ENCODE assay signal across 9 cellular contexts in genomic region chr11:45110562-45110961, GRCh38. TPM values are rescaled to one million over a fixed set of nuclear protein-coding genes. Genes with fewer than 3 reads are reported as not detected.
A peak's percentile ranks its signal among the peaks of the same experiment; 100 is the strongest.
DNase-seq lines count a peak whose midpoint lies in the region; ATAC-seq, FAIRE-seq and TF ChIP-seq lines count a peak whose summit lies in the region.
"Had no signal": no experiment of that assay in that cellular context is flagged by ENCODE, and none has a peak within 500 bp of the region (broad histone marks: within the 10 kb centered on the region; RNA-seq: fewer than 3 reads in every experiment).

No MANE protein-coding gene starts in this region.

- H3K79me2 ChIP-seq in KMS-11 (ENCODE audit: insufficient read depth, low read depth) (no peaks in the 10 kb centered on the region), HepG2 (ENCODE audit: insufficient read depth, low read length) (no peaks in the 10 kb centered on the region)

- H3K36me3 ChIP-seq in KMS-11 (ENCODE audit: insufficient read depth) (no peaks in the 10 kb centered on the region), colonic mucosa (no peaks in the 10 kb centered on the region), HepG2 (replicated peaks in 1 of 2; ENCODE audit: control insufficient read depth in 1 of 2, insufficient read depth in 2 of 2, low read length in 2 of 2) (no peaks in the 10 kb centered on the region), tibial nerve (no peaks in the 10 kb centered on the region)

- H2AFZ ChIP-seq in KMS-11 (ENCODE audit: low read depth) (no peak overlapping the region), HepG2 (ENCODE audit: low read length) (no peak overlapping the region)

- no peak for FAIRE-seq in RCC 7860 (lab: Jason Lieb, UNC)
- peak; percentile 63 for FAIRE-seq in HepG2 (lab: Jason Lieb, UNC)

- ATAC-seq in HepG2 (peak; percentile 77), GM21528 (IDR thresholded peaks at IDR 0.05; ENCODE audit: low FRiP score, unreplicated experiment) (no peak)

- peaks cover 4% of the 10 kb centered on the region for H3K4me1 ChIP-seq in KMS-11 (ENCODE audit: low read depth, poor library complexity, severe bottlenecking)
- H3K4me1 ChIP-seq in colonic mucosa = no peaks in the 10 kb centered on the region
- peaks cover 11% of the 10 kb centered on the region for H3K4me1 ChIP-seq in HepG2 (ENCODE audit: insufficient read depth, low read length)
- peaks cover 0 to 2% (median 0%) of the 10 kb centered on the region in 4 donors for H3K4me1 ChIP-seq in tibial nerve

- H3K27me3 Mint-ChIP-seq in activated naive CD4-positive, alpha-beta T cell treated with anti-CD3 and anti-CD28 coated beads for 36 hours (ENCODE audit: low read depth) = peaks cover 24% of the 10 kb centered on the region

- H3K4me1 Mint-ChIP-seq in activated naive CD4-positive, alpha-beta T cell treated with anti-CD3 and anti-CD28 coated beads for 36 hours (ENCODE audit: low read depth) = no peaks in the 10 kb centered on the region

- in situ Hi-C loops in HepG2 (cut with HindIII; ENCODE audit: extremely low pct_ligation_motif_present, low pct_unique_long_range_greater_than_20kb) = no loop called here

- 0% methylated on average over 2 of the region's 10 CpGs for WGBS in HepG2 (ENCODE audit: low lambda C conversion rate)
- 3 to 13% methylated on average over 7 to 10 of the region's 10 CpGs for WGBS in tibial nerve, 2 donors

- H3K9me3 ChIP-seq in colonic mucosa (no peaks in the 10 kb centered on the region), HepG2 (ENCODE audit: low read length) (no peaks in the 10 kb centered on the region), tibial nerve (peaks cover 0 to 4% (median 0%) of the 10 kb centered on the region in 4 donors)

- no peaks in the 10 kb centered on the region for H3K27me3 ChIP-seq in KMS-11 (ENCODE audit: insufficient read depth, low read depth)
- H3K27me3 ChIP-seq in colonic mucosa = no peaks in the 10 kb centered on the region
- H3K27me3 ChIP-seq in HepG2 (ENCODE audit: control insufficient read depth in 1 of 2, insufficient read depth in 2 of 2, low read length in 2 of 2) = peaks cover 0 to 4% of the 10 kb centered on the region in 2 experiments; a peak in 2 of 5 replicates
- peaks cover 0 to 14% of the 10 kb centered on the region in 2 donors for H3K27me3 ChIP-seq in tibial nerve

- TF ChIP-seq EP300 in HepG2 (IDR thresholded peaks at IDR 0.05; ENCODE audit: low read depth in 2 of 2, low read length in 2 of 2) (no peak), HepG2 (CRISPR knock-in tag; IDR thresholded peaks at IDR 0.05; ENCODE audit: borderline replicate concordance) (no peak), tibial nerve (IDR thresholded peaks at IDR 0.05) (no peak)

- H3K4me3 Mint-ChIP-seq in activated naive CD4-positive, alpha-beta T cell treated with anti-CD3 and anti-CD28 coated beads for 36 hours = no peak overlapping the region

- no peak overlapping the region for H3K9ac ChIP-seq in KMS-11
- H3K9ac ChIP-seq in colonic mucosa (ENCODE audit: low read depth in 2 of 2, low read length in 2 of 2) = no peak overlapping the region
- H3K9ac ChIP-seq in HepG2 (ENCODE audit: insufficient read depth, low read depth, low read length) = no peak overlapping the region

- H3K4me3 ChIP-seq in KMS-11 (IDR thresholded peaks at IDR 0.05; ENCODE audit: insufficient read depth, low read depth, low read length) = no peak overlapping the region
- no peak overlapping the region for H3K4me3 ChIP-seq in colonic mucosa
- H3K4me3 ChIP-seq in HepG2 (replicated peaks in 1 of 3; ENCODE audit: insufficient read depth in 1 of 3, low read depth in 2 of 3, low read length in 3 of 3) = no peak overlapping the region
- no peak overlapping the region for H3K4me3 ChIP-seq in tibial nerve

- TF ChIP-seq POLR2A in HepG2 (IDR thresholded peaks at IDR 0.05; ENCODE audit: insufficient read depth in 1 of 2, low read depth in 2 of 2, low read length in 2 of 2) (no peak), tibial nerve (IDR thresholded peaks at IDR 0.05) (no peak)

- no peaks in the 10 kb centered on the region for H3K9me3 Mint-ChIP-seq in activated naive CD4-positive, alpha-beta T cell treated with anti-CD3 and anti-CD28 coated beads for 36 hours

- TF ChIP-seq RAD21 in HepG2 (CRISPR knock-in tag; IDR thresholded peaks at IDR 0.05) = peak; percentile 71

- H3K4me2 ChIP-seq in KMS-11 = no peak overlapping the region
- H3K4me2 ChIP-seq in HepG2 (ENCODE audit: low read depth, low read length) = no peak overlapping the region

- H3K27ac ChIP-seq in KMS-11 (no peak overlapping the region), colonic mucosa (no peak overlapping the region), HepG2 (ENCODE audit: extremely low read length, insufficient read depth, low read length) (no peak overlapping the region), tibial nerve (no peak overlapping the region)
- H3K27ac ChIP-seq: epithelial cell of prostate had no signal

- DNase-seq in activated naive CD4-positive, alpha-beta T cell treated with anti-CD3 and anti-CD28 coated beads for 36 hours = peak; percentile 40
- no peak for DNase-seq in activated naive CD4-positive, alpha-beta T cell treated with anti-CD3 and anti-CD28 coated beads, Interleukin-2, amount 50 U/mL, for 16 hours
- DNase-seq in RCC 7860 (ENCODE audit: low spot score) = peak; percentile 33
- DNase-seq in colonic mucosa = peak; percentile 59
- DNase-seq in HepG2 (ENCODE audit: low spot score) = peak; percentile 72
- peak in 1 of 2 donors; percentile 88 for DNase-seq in tibial nerve (ENCODE audit: low spot score in 2 of 2)

- intact Hi-C loops in activated naive CD4-positive, alpha-beta T cell treated with anti-CD3 and anti-CD28 coated beads for 36 hours (cut with micrococcal nuclease) = loop anchor here (1.0 to 10.0 kb wide), 4 partner anchors 70 to 664 kb away; no protein-coding TSS in a partner anchor
- intact Hi-C loops in colonic mucosa (cut with DNase I) (loop anchor here (2.0 kb wide), 2 partner anchors 184 to 220 kb away; no protein-coding TSS in a partner anchor), HepG2 (cut with micrococcal nuclease; ENCODE audit: unreplicated experiment) (loop anchor here (1.0 to 5.0 kb wide), 5 partner anchors 72 to 222 kb away; no protein-coding TSS in a partner anchor)

- H4K20me1 ChIP-seq in KMS-11 (ENCODE audit: insufficient read depth) (no peaks in the 10 kb centered on the region), HepG2 (ENCODE audit: insufficient read depth, low read length) (no peaks in the 10 kb centered on the region)

- POLR2A ChIA-PET in HepG2 (lab: Yijun Ruan, JAX) = no interaction called here

- TF ChIP-seq CTCF in KMS-11 (conservative IDR thresholded peaks at IDR 0.05; ENCODE audit: low read depth, low read length) (peak; percentile 69), colonic mucosa (IDR thresholded peaks at IDR 0.05) (peak; percentile 61), HepG2 (CRISPR knock-in tag; IDR thresholded peaks at IDR 0.05) (peak; percentile 83), tibial nerve (IDR thresholded peaks at IDR 0.05) (peak; percentile 67 to 89 (median 72))

- H3K36me3 Mint-ChIP-seq in activated naive CD4-positive, alpha-beta T cell treated with anti-CD3 and anti-CD28 coated beads for 36 hours (ENCODE audit: low read depth) = no peaks in the 10 kb centered on the region

- CTCF ChIA-PET in activated naive CD4-positive, alpha-beta T cell treated with anti-CD3 and anti-CD28 coated beads for 36 hours (lab: Charles Lee) = interaction anchor here (0.6 to 21.8 kb wide), 39 partner anchors 10 to 266 kb away, joined by 3 to 741 read pairs (median 5); no protein-coding TSS in a partner anchor
- CTCF ChIA-PET in HepG2 (lab: Yijun Ruan, JAX; ENCODE audit: low intra/inter-chr PET ratio, low total read pairs) = interaction anchor here (0.6 to 2.1 kb wide), 5 partner anchors 175 to 1487 kb away, joined by 3 to 25 read pairs (median 5); no protein-coding TSS in a partner anchor

- no peak overlapping the region for H3K27ac Mint-ChIP-seq in activated naive CD4-positive, alpha-beta T cell treated with anti-CD3 and anti-CD28 coated beads for 36 hours

- no TSS peak for BruUV-seq in HepG2 (replicated peaks; lab: Mats Ljungman, UMichigan)

TF ChIP-seq in HepG2, 621 proteins besides CTCF, POLR2A, EP300 and RAD21 (continues in another document):
- no peak for TF ChIP-seq MYC (CRISPR knock-in tag; IDR thresholded peaks at IDR 0.05; ENCODE audit: borderline replicate concordance)

RNA-seq across cellular contexts. Expression of gene PRDM11, which starts 35.9 kb away (rescaled TPM):
- total RNA-seq in activated naive CD4-positive, alpha-beta T cell treated with anti-CD3 and anti-CD28 coated beads for 36 hours = 1 to 10 TPM in 1 of 2 experiments, under 1 TPM in 1; 0.81 to 1.3 TPM
- total RNA-seq in colonic mucosa (1 to 10 TPM; 4.1 to 8.3 TPM), HepG2 (2016; rRNA removed; fragmentation: Illumina TruSeq; extraction: Trizol) (4.1 and 4.7 TPM in 2 replicates), tibial nerve (10 to 100 TPM; 17.5 to 26.1 (median 25.8) TPM)
- 1.5 and 1.8 TPM in 2 replicates for total RNA-seq in HepG2 (2016; cell fraction: cytosol; rRNA removed; fragmentation: Illumina TruSeq; extraction: Trizol; ENCODE audit: low read depth)
- 3.4 and 4.3 TPM in 2 replicates for total RNA-seq in HepG2 (2016; cell fraction: insoluble cytoplasmic fraction; rRNA removed; fragmentation: Illumina TruSeq; extraction: Trizol)
- 3.9 and 5.2 TPM in 2 replicates for total RNA-seq in HepG2 (2016; cell fraction: membrane; rRNA removed; fragmentation: Illumina TruSeq; extraction: Trizol)
- total RNA-seq in HepG2 (2016; cell fraction: nucleus; rRNA removed; fragmentation: Illumina TruSeq; extraction: Trizol) = 4.6 and 6.1 TPM in 2 replicates
- polyA plus RNA-seq in HepG2 (2011; rRNA removed) = 3.3 and 3.4 TPM in 2 replicates
- 2.0 and 2.7 TPM in 2 replicates for polyA plus RNA-seq in HepG2 (2011; cell fraction: cytosol; rRNA removed)
- 6.4 and 6.7 TPM in 2 replicates for polyA plus RNA-seq in HepG2 (2011; cell fraction: nucleus; rRNA removed)
- polyA plus RNA-seq in HepG2 (2012) = 2.3 and 2.4 TPM in 2 replicates
- polyA plus RNA-seq in HepG2 (2016; cell fraction: cytosol; fragmentation: Illumina TruSeq; extraction: Trizol; ENCODE audit: low read depth) = 0.77 and 0.81 TPM in 2 replicates
- 2.8 and 4.0 TPM in 2 replicates for polyA plus RNA-seq in HepG2 (2016; cell fraction: insoluble cytoplasmic fraction; fragmentation: Illumina TruSeq; extraction: Trizol; ENCODE audit: low read depth)
- polyA plus RNA-seq in HepG2 (2016; cell fraction: membrane; fragmentation: Illumina TruSeq; extraction: Trizol; ENCODE audit: low read depth) = 2.1 and 2.4 TPM in 2 replicates
- polyA plus RNA-seq in HepG2 (2016; cell fraction: nucleus; fragmentation: Illumina TruSeq; extraction: Trizol; ENCODE audit: insufficient read depth, low read depth) = 7.1 and 7.4 TPM in 2 replicates
- polyA minus RNA-seq in HepG2 (2011; rRNA and poly(A)+ RNA removed; ENCODE audit: low replicate concordance) = 7.8 and 17.5 TPM in 2 replicates
- polyA minus RNA-seq in HepG2 (2011; cell fraction: cytosol; rRNA and poly(A)+ RNA removed) = 3.5 and 6.2 TPM in 2 replicates
- polyA minus RNA-seq in HepG2 (2011; cell fraction: nucleus; rRNA and poly(A)+ RNA removed) = 5.0 and 7.6 TPM in 2 replicates
